ENCODE assay signal across 8 cellular contexts in the genomic region with DNA sequence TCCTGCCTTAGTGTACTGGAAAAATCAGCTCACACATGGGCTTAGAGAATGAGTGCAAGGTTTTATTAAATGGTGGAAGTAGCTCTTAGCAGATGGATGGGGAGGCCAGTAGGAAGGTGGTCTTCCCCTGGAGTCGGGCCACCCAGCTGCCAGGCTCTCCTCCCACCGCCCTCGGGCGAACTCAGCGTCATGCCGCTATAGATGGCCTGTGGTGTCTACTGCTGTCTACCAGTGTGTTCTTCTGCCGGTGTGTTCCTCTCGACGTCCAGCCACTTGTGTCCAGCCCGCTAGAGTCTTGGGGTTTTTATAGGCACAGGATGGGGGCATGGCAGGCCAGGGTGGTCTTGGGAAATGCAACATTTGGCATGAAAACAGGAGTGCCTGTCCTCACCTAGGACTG.
"Had no signal": no experiment of that assay in that cellular context is flagged by ENCODE, and none has a peak within 500 bp of the region (broad histone marks: within the 10 kb centered on the region; RNA-seq: fewer than 3 reads in every experiment).

No MANE protein-coding gene starts in this region.

- ATAC-seq: GM12878 had no signal

- DNase-seq: GDM1, GF-D8 had no signal

- FAIRE-seq: G401.6, GM12878, GM12891, GM12892, GM18507, GM19239 had no signal

- H3K4me3 ChIP-seq: GM12878 had no signal
